In the genomic region with DNA sequence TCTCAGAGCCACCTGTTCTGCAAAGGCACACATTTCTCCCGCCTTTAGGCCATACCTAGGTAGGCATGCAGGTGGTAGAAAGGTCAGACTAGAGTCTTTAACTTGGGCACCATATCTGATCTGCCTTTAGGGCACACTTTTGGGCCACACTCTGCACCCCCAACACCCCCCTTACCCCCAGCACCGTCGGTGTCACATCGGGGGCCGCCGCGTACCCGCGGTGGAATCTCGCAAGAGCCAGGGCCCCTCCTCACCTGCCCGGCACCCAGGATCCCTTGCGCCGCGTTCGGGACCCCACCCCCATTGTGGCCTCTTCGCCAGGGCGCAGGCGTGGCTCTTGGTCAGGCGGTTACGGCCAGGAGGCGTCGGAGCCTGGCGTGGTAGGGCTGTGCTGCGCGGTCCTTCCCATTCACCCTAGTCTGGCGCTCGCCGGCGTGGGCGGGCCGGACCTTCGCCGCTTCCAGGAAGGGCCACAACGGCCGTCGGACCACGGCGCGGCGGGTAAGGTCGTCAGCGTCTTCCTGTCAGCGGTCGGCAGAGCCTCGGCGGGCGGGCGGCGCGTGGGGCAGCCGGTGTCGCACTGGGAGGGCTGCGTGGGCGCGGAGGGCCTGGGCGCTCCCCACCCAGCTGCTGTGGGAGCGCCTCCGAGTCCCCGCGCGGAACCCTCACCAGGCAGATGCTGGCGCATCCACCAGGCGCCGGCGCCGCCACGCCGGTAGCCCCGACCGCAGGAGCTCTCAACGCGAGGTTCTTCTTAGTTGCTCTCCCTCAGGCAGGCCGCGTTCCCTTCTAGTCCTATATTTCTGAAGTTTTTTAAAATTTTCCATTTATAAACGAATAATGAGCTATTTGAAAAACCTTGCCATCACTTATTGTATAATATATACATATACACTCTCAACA, we compare ENCODE assay signal across 7 cellular contexts. TPM values are rescaled to one million over a fixed set of nuclear protein-coding genes. Genes with fewer than 3 reads are reported as not detected.
DNase-seq lines count a peak whose midpoint lies in the region; ATAC-seq and TF ChIP-seq lines count a peak whose summit lies in the region.

A gene (plus strand): TSS at position 341 of the 903 bp plus-strand sequence. CDS start 23,028 bp downstream, outside the sequence.

- no peak for TF ChIP-seq CTCF in osteocyte (IDR thresholded peaks at IDR 0.05)

- H3K4me1 Mint-ChIP-seq in osteocyte (ENCODE audit: unreplicated experiment) = peaks cover 5% of the 10 kb centered on the region

- H3K27me3 Mint-ChIP-seq in osteocyte (ENCODE audit: unreplicated experiment) = no peaks in the 10 kb centered on the region

- intact Hi-C loops in Right ventricle myocardium superior (cut with DNase I) = no loop called here

- ATAC-seq in HG02885 (IDR thresholded peaks at IDR 0.05; ENCODE audit: poor library complexity, unreplicated experiment) (peak; percentile 71), Right ventricle myocardium superior (ENCODE audit: poor library complexity) (peak; percentile 98), GM21717 (IDR thresholded peaks at IDR 0.05; ENCODE audit: unreplicated experiment) (no peak)

- H3K4me3 Mint-ChIP-seq in osteocyte (ENCODE audit: unreplicated experiment) = peak within 1 kb of the TSS; percentile 79

- peak; percentile 31 for DNase-seq in GM04504 (ENCODE audit: low read depth)
- DNase-seq in NCI-H524 treated with DMSO at 0.1 percent for 48 hours (lab: John Stamatoyannopoulos, UW) = peak; percentile 15
- peak; percentile 17 for DNase-seq in activated naive CD4-positive, alpha-beta T cell treated with anti-CD3 and anti-CD28 coated beads, Interleukin-2, amount 50 U/mL, for 16 hours
- DNase-seq in Right ventricle myocardium superior = peak; percentile 79
- peak; percentile 91 for DNase-seq in osteocyte (ENCODE audit: extremely low spot score, unreplicated experiment)

- peaks cover 23% of the 10 kb centered on the region for H3K36me3 Mint-ChIP-seq in osteocyte (ENCODE audit: unreplicated experiment)

- peaks cover 29% of the 10 kb centered on the region for H3K9me3 Mint-ChIP-seq in osteocyte (ENCODE audit: unreplicated experiment)

- H3K27ac Mint-ChIP-seq in osteocyte (ENCODE audit: unreplicated experiment) = peak within 1 kb of the TSS; percentile 63

RNA-seq across cellular contexts. Expression of the gene that starts here (rescaled TPM):
- total RNA-seq in Right ventricle myocardium superior (5.6 TPM), osteocyte (14.3 and 15.4 TPM in 2 replicates)

Comparison
In these comparisons a context has a peak if more than half of its experiments do, and no peak if none do; other contexts are left out.
1. DNase-seq: peak in every context shown above with its lines; median percentile 91 in osteocyte; 79 in Right ventricle myocardium superior; 31 in GM04504; 17 in activated naive CD4-positive, alpha-beta T cell treated with anti-CD3 and anti-CD28 coated beads, Interleukin-2, amount 50 U/mL, for 16 hours; 15 in NCI-H524 treated with DMSO at 0.1 percent for 48 hours.